In the genomic region with DNA sequence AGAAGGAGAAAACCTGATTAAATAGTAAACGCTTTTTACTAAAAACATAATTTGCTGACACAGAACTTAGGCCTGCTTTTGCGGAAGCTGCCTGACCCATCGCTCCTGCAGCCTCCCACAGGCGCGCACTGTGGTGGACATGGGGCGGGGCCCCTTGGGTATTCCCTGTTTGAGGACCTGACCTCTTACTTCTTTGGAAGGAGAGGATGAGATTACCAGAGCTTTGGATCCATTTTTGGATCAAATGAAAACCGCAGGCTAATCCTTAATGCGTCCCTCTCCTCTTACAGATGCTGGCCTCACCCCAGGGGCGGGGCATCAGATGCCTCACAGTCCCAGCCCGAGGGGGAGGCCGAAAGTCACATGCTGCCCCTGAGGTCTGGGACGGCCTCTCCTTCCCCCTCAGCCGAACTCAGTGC, we compare ENCODE assay signal across 16 cellular contexts.
DNase-seq lines count a peak whose midpoint lies in the region; ATAC-seq, FAIRE-seq and TF ChIP-seq lines count a peak whose summit lies in the region.
"Had no signal": no experiment of that assay in that cellular context is flagged by ENCODE, and none has a peak within 500 bp of the region (broad histone marks: within the 10 kb centered on the region; RNA-seq: fewer than 3 reads in every experiment).

No MANE protein-coding gene starts in this region.

- H2BK20ac ChIP-seq in H1 (ENCODE audit: low read length): no peak overlapping the region

- H3K4me3 ChIP-seq in H1 (ENCODE audit: extremely low read depth in 1 of 4, insufficient read depth in 2 of 4, low read depth in 3 of 4, low read length in 4 of 4): no peak overlapping the region
- no peak overlapping the region for H3K4me3 ChIP-seq in left lung
- H3K4me3 ChIP-seq in trophoblast cell (ENCODE audit: low read depth, low read length): no peak overlapping the region
- H3K4me3 ChIP-seq: GM12878 had no signal

- H4K8ac ChIP-seq in H1 (ENCODE audit: extremely low read depth, insufficient read depth, low read length) (no peak overlapping the region), trophoblast cell (ENCODE audit: low read depth, low read length) (no peak overlapping the region)

- no peaks in the 10 kb centered on the region for H3K9me3 Mint-ChIP-seq in T-cell
- H3K9me3 Mint-ChIP-seq: CD14-positive monocyte had no signal

- POLR2A ChIA-PET in H1 (lab: Charles Lee; ENCODE audit: partially characterized antibody) (interaction anchor here (1.0 kb wide), 1 partner anchor 557 kb away, joined by 3 read pairs; no protein-coding TSS in a partner anchor), T-cell (lab: Charles Lee) (interaction anchor here in 1 of 2 donors (0.6 kb wide), 1 partner anchor 14 kb away, joined by 3 read pairs; no protein-coding TSS in a partner anchor)

- TF ChIP-seq RAD21 in H1 (IDR thresholded peaks at IDR 0.05 in 1 of 2, conservative IDR thresholded peaks at IDR 0.05 in 1 of 2; ENCODE audit: low read depth in 2 of 2, low read length in 2 of 2): no peak

- H2BK5ac ChIP-seq in H1 (ENCODE audit: low read depth, low read length) (no peak overlapping the region), trophoblast cell (ENCODE audit: low read depth, low read length, poor library complexity) (no peak overlapping the region)

- H3K18ac ChIP-seq in H1 (ENCODE audit: extremely low read depth, low read length) (no peak overlapping the region), trophoblast cell (ENCODE audit: low read length) (no peak overlapping the region)

- H3K23ac ChIP-seq in H1 (ENCODE audit: insufficient read length): no peak overlapping the region
- H3K23ac ChIP-seq in trophoblast cell (ENCODE audit: low read length): no peak overlapping the region

- H2AFZ ChIP-seq in H1 (ENCODE audit: low read length) (0 out of 2 replicates have a peak overlapping the region, but pooled peaks have one; percentile 39), trophoblast cell (ENCODE audit: insufficient read depth, low read length, poor library complexity) (no peak overlapping the region)

- ATAC-seq in left lung (no peak), T-cell (replicated peaks in 1 of 4) (no peak)
- ATAC-seq: GM12878 had no signal

- no peak for TF ChIP-seq EP300 in H1 (IDR thresholded peaks at IDR 0.05; ENCODE audit: borderline replicate concordance in 1 of 2, low read depth in 2 of 2, low read length in 2 of 2)

- no peak overlapping the region for H3K9ac ChIP-seq in H1 (replicated peaks in 1 of 4; ENCODE audit: extremely low read depth in 1 of 4, low read depth in 3 of 4, low read length in 3 of 4)
- no peak overlapping the region for H3K9ac ChIP-seq in trophoblast cell (ENCODE audit: low read length)

- H3K27me3 Mint-ChIP-seq in T-cell: no peaks in the 10 kb centered on the region

- no peak overlapping the region for H3K56ac ChIP-seq in H1 (replicated peaks; ENCODE audit: insufficient read length, low read depth, low read length)

- no peak overlapping the region for H4K5ac ChIP-seq in H1 (ENCODE audit: insufficient read length, low read depth, low read length)

- no peak overlapping the region for H3K14ac ChIP-seq in H1 (ENCODE audit: insufficient read length)
- no peak overlapping the region for H3K14ac ChIP-seq in trophoblast cell (ENCODE audit: low read length)

- H3K4me3 Mint-ChIP-seq in T-cell: no peak overlapping the region

- no peak overlapping the region for H2BK12ac ChIP-seq in H1 (ENCODE audit: low read depth, low read length)
- H2BK12ac ChIP-seq in trophoblast cell (ENCODE audit: low read length): no peak overlapping the region

- H2AK5ac ChIP-seq in H1 (ENCODE audit: low read depth, low read length) (no peak overlapping the region), trophoblast cell (ENCODE audit: low read length) (no peak overlapping the region)

- no peak overlapping the region for H4K12ac ChIP-seq in trophoblast cell (ENCODE audit: low read depth, low read length)

- H3K4ac ChIP-seq in H1 (replicated peaks; ENCODE audit: insufficient read length, low read depth, low read length): no peak overlapping the region
- H3K4ac ChIP-seq in trophoblast cell (ENCODE audit: low read depth, low read length): no peak overlapping the region

- H3K4me2 ChIP-seq in H1 (ENCODE audit: insufficient read depth in 1 of 2, low read depth in 2 of 2, low read length in 2 of 2): no peak overlapping the region
- H3K4me2 ChIP-seq in trophoblast cell (ENCODE audit: low read length): no peak overlapping the region

- H3K27ac ChIP-seq in H1 (ENCODE audit: low read depth, low read length): no peak overlapping the region
- no peak overlapping the region for H3K27ac ChIP-seq in left lung
- H3K27ac ChIP-seq in trophoblast cell (ENCODE audit: low read depth, low read length): no peak overlapping the region

- WGBS in H1 (ENCODE audit: extremely low coverage in 1 of 2, insufficient coverage in 1 of 2, insufficient read length in 1 of 2, insufficient replicate concordance in 2 of 2, low coverage in 1 of 2, low lambda C conversion rate in 2 of 2, missing lambda C conversion rate in 1 of 2), 2 experiments: 80% methylated on average over 13 of the region's 13 CpGs; no CpG with 5 or more reads in 1 of the 2 experiments
- no CpG with 5 or more reads among the region's 13 CpGs for WGBS in trophoblast cell (ENCODE audit: extremely low coverage, insufficient coverage, insufficient read length)

- no peaks in the 10 kb centered on the region for H3K36me3 Mint-ChIP-seq in T-cell
- H3K36me3 Mint-ChIP-seq: CD14-positive monocyte had no signal

- DNase-seq in D721Med (ENCODE audit: insufficient read length, low spot score) (peak; percentile 35), NCI-H82 (lab: John Stamatoyannopoulos, UW) (peak; percentile 92), H1 (ENCODE audit: low read depth in 1 of 2, low spot score in 2 of 2) (no peak), hepatic stellate cell (ENCODE audit: low spot score) (peak; percentile 35), NCI-H2081 (lab: John Stamatoyannopoulos, UW) (no peak), left lung (no peak), T-cell (no peak), trophoblast cell (no peak)
- DNase-seq: NCI-H1417 treated with DMSO at 0.1 percent for 48 hours, NCI-H2029 treated with DMSO at 0.1 percent for 48 hours, NCI-H2227 treated with DMSO at 0.1 percent for 48 hours, NCI-H526, SHP77 had no signal

- no peaks in the 10 kb centered on the region for H4K20me1 ChIP-seq in H1 (replicated peaks in 1 of 2; ENCODE audit: control insufficient read depth in 1 of 2, insufficient read depth in 2 of 2, low read length in 2 of 2)

- H3K27me3 ChIP-seq in H1 (replicated peaks in 1 of 4; ENCODE audit: control insufficient read depth in 3 of 4, extremely low read depth in 1 of 4, insufficient read depth in 3 of 4, low read length in 3 of 4) (no peaks in the 10 kb centered on the region; a peak in 1 of 7 replicates), left lung (no peaks in the 10 kb centered on the region), trophoblast cell (ENCODE audit: insufficient read depth, low read length) (no peaks in the 10 kb centered on the region)

- TF ChIP-seq CTCF in D721Med (IDR thresholded peaks at IDR 0.05; ENCODE audit: insufficient read depth, missing control alignments) (no peak), H1 (IDR thresholded peaks at IDR 0.05; ENCODE audit: control extremely low read depth in 1 of 3, insufficient read depth in 1 of 3, low read depth in 1 of 3, low read length in 3 of 3) (no peak), left lung (IDR thresholded peaks at IDR 0.05) (no peak)

- no peak for FAIRE-seq in D721Med (lab: Jason Lieb, UNC)
- no peak for FAIRE-seq in H1 (lab: Jason Lieb, UNC)
- FAIRE-seq: GM12878, H54 had no signal

- H2BK120ac ChIP-seq in H1 (replicated peaks; ENCODE audit: low read depth, low read length) (no peak overlapping the region), trophoblast cell (ENCODE audit: insufficient read depth, low read length, poor library complexity) (no peak overlapping the region)

- H3K23me2 ChIP-seq in H1 (ENCODE audit: low read depth, low read length): no peaks in the 10 kb centered on the region; the same call in 1 of the 2 replicates

- H3K36me3 ChIP-seq in H1 (ENCODE audit: control insufficient read depth in 2 of 4, insufficient read depth in 4 of 4, low read length in 3 of 4) (no peaks in the 10 kb centered on the region; a peak in 1 of 8 replicates), left lung (no peaks in the 10 kb centered on the region), trophoblast cell (ENCODE audit: control insufficient read depth in 1 of 2, insufficient read depth in 2 of 2, low read length in 2 of 2) (no peaks in the 10 kb centered on the region)

- no peak overlapping the region for H4K91ac ChIP-seq in H1 (replicated peaks; ENCODE audit: insufficient read length, low read length)
- H4K91ac ChIP-seq in trophoblast cell (ENCODE audit: low read depth, low read length): no peak overlapping the region

- H2BK15ac ChIP-seq in H1 (ENCODE audit: low read length): no peak overlapping the region

- H3K4me1 Mint-ChIP-seq in T-cell: peaks cover 16 to 29% (median 22%) of the 10 kb centered on the region in 3 donors

- no peak overlapping the region for H3K27ac Mint-ChIP-seq in T-cell
- H3K27ac Mint-ChIP-seq: CD14-positive monocyte had no signal

- intact Hi-C loops in left lung (cut with DNase I): loop anchor here in 1 of 2 donors (10.0 kb wide), 1 partner anchor 172 kb away; no protein-coding TSS in a partner anchor

- no peaks in the 10 kb centered on the region for H3K79me2 ChIP-seq in H1 (ENCODE audit: control insufficient read depth in 1 of 2, insufficient read depth in 2 of 2, low read length in 2 of 2)
- no peaks in the 10 kb centered on the region for H3K79me2 ChIP-seq in trophoblast cell (ENCODE audit: control insufficient read depth, insufficient read depth, low read length, poor library complexity)

- TF ChIP-seq POLR2A in H1 (IDR thresholded peaks at IDR 0.05; ENCODE audit: control extremely low read depth in 1 of 2, low read depth in 2 of 2, low read length in 2 of 2): no peak

- H3K79me1 ChIP-seq in H1 (ENCODE audit: low read depth, low read length) (no peaks in the 10 kb centered on the region), trophoblast cell (ENCODE audit: low read length) (no peaks in the 10 kb centered on the region)

- H3K4me1 ChIP-seq in H1 (replicated peaks in 1 of 4; ENCODE audit: control insufficient read depth in 3 of 4, insufficient read depth in 4 of 4, low read length in 3 of 4) (peaks cover 5 to 10% (median 7%) of the 10 kb centered on the region in 4 experiments), left lung (peaks cover 5 to 25% of the 10 kb centered on the region in 2 donors), trophoblast cell (ENCODE audit: control insufficient read depth in 1 of 2, insufficient read depth in 2 of 2, low read length in 2 of 2) (peaks cover 0 to 5% of the 10 kb centered on the region in 2 experiments)

- CTCF ChIA-PET in H1 (lab: Charles Lee; ENCODE audit: partially characterized antibody) (interaction anchor here (1.0 to 5.7 kb wide), 5 partner anchors 10 to 355 kb away, joined by 3 to 47 read pairs (median 12); no protein-coding TSS in a partner anchor), T-cell (lab: Charles Lee) (interaction anchor here (1.4 to 3.0 kb wide), 3 partner anchors 53 to 195 kb away, joined by 8 to 15 read pairs (median 8); no protein-coding TSS in a partner anchor)

- no peaks in the 10 kb centered on the region for H3K9me3 ChIP-seq in H1 (ENCODE audit: insufficient read depth in 2 of 2, low read depth in 1 of 2, low read length in 1 of 2)
- no peaks in the 10 kb centered on the region for H3K9me3 ChIP-seq in left lung
- H3K9me3 ChIP-seq in trophoblast cell (ENCODE audit: insufficient read depth, low read depth, low read length): no peaks in the 10 kb centered on the region

Comparison
In these comparisons a context has a peak if more than half of its experiments do, and no peak if none do; other contexts are left out.
1. DNase-seq: peak in D721Med (single experiment), NCI-H82 (single experiment) and hepatic stellate cell (single experiment); none in H1 (0 of 2), NCI-H2081 (0 of 2), left lung (0 of 2), T-cell (0 of 34) and trophoblast cell (0 of 2).